21 cellular contexts compared by ENCODE assay signal in genomic region chr7:123472751-123473150, GRCh38.
DNase-seq lines count a peak whose midpoint lies in the region; ATAC-seq and TF ChIP-seq lines count a peak whose summit lies in the region.
"Had no signal": no experiment of that assay in that cellular context is flagged by ENCODE, and none has a peak within 500 bp of the region (broad histone marks: within the 10 kb centered on the region; RNA-seq: fewer than 3 reads in every experiment).

No MANE protein-coding gene starts in this region.

- no peak overlapping the region for H2BK5ac ChIP-seq in mesenchymal stem cell (ENCODE audit: low read depth, low read length, poor library complexity, severe bottlenecking)

- H3K27me3 ChIP-seq in GM23338 (ENCODE audit: insufficient read depth) (no peaks in the 10 kb centered on the region), mesenchymal stem cell (ENCODE audit: control insufficient read depth in 1 of 2, insufficient read depth in 1 of 2, low read length in 2 of 2) (no peaks in the 10 kb centered on the region)
- H3K27me3 ChIP-seq: BE2C had no signal

- no peak overlapping the region for H2BK120ac ChIP-seq in mesenchymal stem cell (ENCODE audit: low read depth, low read length)

- H2AFZ ChIP-seq in GM23338 (peak overlapping the region; percentile 57; the same call in 1 of the 2 replicates), mesenchymal stem cell (ENCODE audit: low read depth, low read length) (no peak overlapping the region)
- H2AFZ ChIP-seq: GM23248 had no signal

- peaks cover 6% of the 10 kb centered on the region for H3K4me1 Mint-ChIP-seq in GM23338
- H3K4me1 Mint-ChIP-seq in T-helper 17 cell, result no peaks in the 10 kb centered on the region
- H3K4me1 Mint-ChIP-seq in nephron, result peaks cover 12% of the 10 kb centered on the region
- H3K4me1 Mint-ChIP-seq: CD14-positive monocyte; CD8-positive, alpha-beta memory T cell had no signal

- 80% methylated on average over 1 of the region's 1 CpG for WGBS in mesenchymal stem cell

- TF ChIP-seq CTCF in GM23338 (conservative IDR thresholded peaks at IDR 0.05; ENCODE audit: low read depth in 2 of 2) (no peak), nephron (IDR thresholded peaks at IDR 0.05; ENCODE audit: unreplicated experiment in 3 of 3) (no peak), omental fat pad (IDR thresholded peaks at IDR 0.05) (no peak)

- no peaks in the 10 kb centered on the region for H4K20me1 ChIP-seq in GM23338 (replicated peaks; ENCODE audit: insufficient read depth)

- H3K27ac Mint-ChIP-seq in GM23338 (peak overlapping the region; percentile 56; the same call in 1 of the 2 replicates), T-helper 17 cell (peak overlapping the region; percentile 14), nephron (peak overlapping the region in 2 of 3 experiments; percentile 81 to 88)
- H3K27ac Mint-ChIP-seq: CD14-positive monocyte; CD8-positive, alpha-beta memory T cell; HFFc6 had no signal

- H3K9me3 Mint-ChIP-seq in GM23338 (peaks cover 6% of the 10 kb centered on the region; the same call in 2 of the 3 replicates), nephron (peaks cover 11% of the 10 kb centered on the region)

- no peaks in the 10 kb centered on the region for H3K9me2 ChIP-seq in GM23338 (ENCODE audit: insufficient read depth)

- H3K79me2 ChIP-seq in GM23338 (replicated peaks; ENCODE audit: insufficient read depth), result no peaks in the 10 kb centered on the region

- H3K27me3 Mint-ChIP-seq in GM23338 (ENCODE audit: insufficient read depth, low read depth, poor library complexity) (no peaks in the 10 kb centered on the region), T-helper 17 cell (no peaks in the 10 kb centered on the region), nephron (ENCODE audit: low read depth) (no peaks in the 10 kb centered on the region)

- H3K9ac ChIP-seq in mesenchymal stem cell (ENCODE audit: low read length), result no peak overlapping the region
- H3K9ac ChIP-seq: GM23248, KMS-11 had no signal

- H3K36me3 Mint-ChIP-seq in GM23338 (ENCODE audit: low read depth) (peaks cover 7% of the 10 kb centered on the region; the same call in 1 of the 3 replicates), T-helper 17 cell (ENCODE audit: low read depth) (peaks cover 3% of the 10 kb centered on the region), nephron (ENCODE audit: low read depth) (peaks cover 8% of the 10 kb centered on the region)
- H3K36me3 Mint-ChIP-seq: CD14-positive monocyte; CD8-positive, alpha-beta memory T cell had no signal

- H3K4me2 ChIP-seq in GM23338 (no peak overlapping the region), mesenchymal stem cell (ENCODE audit: low read length, poor library complexity, severe bottlenecking) (no peak overlapping the region)
- H3K4me2 ChIP-seq: KMS-11 had no signal

- H3K4ac ChIP-seq in mesenchymal stem cell (ENCODE audit: low read depth in 1 of 2, low read length in 2 of 2), result no peak overlapping the region

- H3K36me3 ChIP-seq in GM23338 (ENCODE audit: insufficient read depth) (no peaks in the 10 kb centered on the region), mesenchymal stem cell (ENCODE audit: control insufficient read depth in 1 of 2, insufficient read depth in 2 of 2, low read depth in 1 of 2, low read length in 2 of 2) (no peaks in the 10 kb centered on the region)
- H3K36me3 ChIP-seq: BE2C, HAP-1 had no signal

- H3K9me3 ChIP-seq in T-helper 17 cell (ENCODE audit: control insufficient read depth, low read length, poor library complexity, severe bottlenecking) (no peaks in the 10 kb centered on the region), mesenchymal stem cell (ENCODE audit: control insufficient read depth, low read length) (no peaks in the 10 kb centered on the region)
- H3K9me3 ChIP-seq: BE2C, HAP-1 had no signal

- no peak overlapping the region for H3K18ac ChIP-seq in mesenchymal stem cell (ENCODE audit: low read depth in 1 of 2, low read length in 2 of 2)

- no peaks in the 10 kb centered on the region for H3F3A ChIP-seq in GM23338 (replicated peaks; ENCODE audit: low read depth)

- H3K4me3 Mint-ChIP-seq in GM23338 (no peak overlapping the region), T-helper 17 cell (no peak overlapping the region), nephron (peak overlapping the region in 1 of 3 experiments; percentile 13)
- H3K4me3 Mint-ChIP-seq: CD14-positive monocyte; CD8-positive, alpha-beta memory T cell; HFFc6 had no signal

- H3K14ac ChIP-seq in mesenchymal stem cell (ENCODE audit: low read length in 2 of 2), result no peak overlapping the region

- H3K27ac ChIP-seq in GM23338 (ENCODE audit: low read depth) (no peak overlapping the region), mesenchymal stem cell (ENCODE audit: low read length, poor library complexity, severe bottlenecking) (no peak overlapping the region)
- H3K27ac ChIP-seq: GM23248, KMS-11 had no signal

- no peak overlapping the region for H2BK12ac ChIP-seq in mesenchymal stem cell (ENCODE audit: low read length in 2 of 2)

- no peak overlapping the region for H4K91ac ChIP-seq in mesenchymal stem cell (ENCODE audit: low read length)

- ATAC-seq in GM23338, result no peak
- ATAC-seq in T-helper 17 cell, result no peak
- no peak for ATAC-seq in GM21423 (IDR thresholded peaks at IDR 0.05; ENCODE audit: unreplicated experiment)
- ATAC-seq in GM19351 (IDR thresholded peaks at IDR 0.05; ENCODE audit: unreplicated experiment), result no peak
- ATAC-seq in omental fat pad (ENCODE audit: low FRiP score), result no peak

- H4K8ac ChIP-seq in mesenchymal stem cell (ENCODE audit: low read length), result no peak overlapping the region

- no peaks in the 10 kb centered on the region for H3K79me1 ChIP-seq in mesenchymal stem cell (replicated peaks; ENCODE audit: low read length, poor library complexity, severe bottlenecking)

- H2AK5ac ChIP-seq in mesenchymal stem cell (ENCODE audit: low read length, severe bottlenecking), result no peak overlapping the region

- H3K4me3 ChIP-seq in GM23338 (no peak overlapping the region), mesenchymal stem cell (ENCODE audit: insufficient read depth in 1 of 2, low read depth in 1 of 2, low read length in 2 of 2) (no peak overlapping the region)
- H3K4me3 ChIP-seq: GM23248, HAP-1 had no signal

- DNase-seq in GM23338 (ENCODE audit: low spot score) (no peak), T-helper 17 cell (no peak), mesenchymal stem cell (no peak), omental fat pad (ENCODE audit: low spot score) (no peak)
- DNase-seq: BE2C; CD8-positive, alpha-beta memory T cell; DND-41; GM23248; HFFc6; IMR-90; MM.1S; NCI-H2029 treated with DMSO at 0.1 percent for 48 hours; NCI-H446 treated with DMSO at 0.1 percent for 48 hours; NCI-H526 treated with DMSO at 0.1 percent for 48 hours; OCI-M1 had no signal

- H2BK15ac ChIP-seq in mesenchymal stem cell (ENCODE audit: low read depth, poor library complexity, severe bottlenecking), result no peak overlapping the region

- H3K4me1 ChIP-seq in GM23338 (ENCODE audit: insufficient read depth), result no peaks in the 10 kb centered on the region
- no peaks in the 10 kb centered on the region for H3K4me1 ChIP-seq in mesenchymal stem cell (ENCODE audit: control insufficient read depth, insufficient read depth, low read depth, low read length)
- H3K4me1 ChIP-seq: HAP-1 had no signal

- no peak overlapping the region for H3K23ac ChIP-seq in mesenchymal stem cell (ENCODE audit: low read length in 2 of 2)

TF ChIP-seq in GM23338, 12 proteins besides CTCF, POLR2A, EP300 and RAD21 (continues in another document):
- no peak for TF ChIP-seq NANOG (IDR thresholded peaks at IDR 0.05; ENCODE audit: borderline replicate concordance)
- no peak for TF ChIP-seq CREB1 (CRISPR knock-in tag; IDR thresholded peaks at IDR 0.05; ENCODE audit: low read depth)
- TF ChIP-seq POLR2AphosphoS5 (IDR thresholded peaks at IDR 0.05; ENCODE audit: low read depth), result no peak
- no peak for TF ChIP-seq EZH2phosphoT487 (IDR thresholded peaks at IDR 0.05; ENCODE audit: unreplicated experiment)
- no peak for TF ChIP-seq REST (IDR thresholded peaks at IDR 0.05; ENCODE audit: unreplicated experiment)

Comparison
In these comparisons a context has a peak if more than half of its experiments do, and no peak if none do; other contexts are left out.
1. H3K27ac Mint-ChIP-seq: peak in every context shown above with its lines; median percentile 84 in nephron; 56 in GM23338; 14 in T-helper 17 cell.